Comparison of ENCODE assay signal across 22 cellular contexts in genomic region chr1:26124433-26125318, GRCh38. TPM values are rescaled to one million over a fixed set of nuclear protein-coding genes. Genes with fewer than 3 reads are reported as not detected.
DNase-seq lines count a peak whose midpoint lies in the region; ATAC-seq lines count a peak whose summit lies in the region.
"Had no signal": no experiment of that assay in that cellular context is flagged by ENCODE, and none has a peak within 500 bp of the region (broad histone marks: within the 10 kb centered on the region; RNA-seq: fewer than 3 reads in every experiment).

No MANE protein-coding gene starts in this region.

- intact Hi-C loops in CD4-positive, alpha-beta memory T cell (cut with micrococcal nuclease), result loop anchor here (10.0 kb wide), 1 partner anchor 880 kb away; the partner anchor contains the start of gene RSRP1

- CTCF ChIA-PET in CD4-positive, alpha-beta memory T cell (lab: Charles Lee; ENCODE audit: partially characterized antibody), result interaction anchor here (1.0 to 11.2 kb wide), 7 partner anchors 9 to 110 kb away, joined by 3 to 199 read pairs (median 7); partner anchors contain the start of genes CEP85, PDIK1L and ZNF593
- CTCF ChIA-PET in T-cell (lab: Charles Lee), result interaction anchor here (0.6 to 2.0 kb wide), 9 partner anchors 9 to 1650 kb away, joined by 3 to 19 read pairs (median 4); no protein-coding TSS in a partner anchor

- peak; percentile 8 for DNase-seq in NCI-H1105 treated with DMSO at 0.1 percent for 48 hours (lab: John Stamatoyannopoulos, UW)
- no peak for DNase-seq in NCI-H1105 (lab: John Stamatoyannopoulos, UW)
- no peak for DNase-seq in CD4-positive, alpha-beta memory T cell
- no peak for DNase-seq in T-cell
- no peak for DNase-seq in left lobe of liver (ENCODE audit: low spot score)
- no peak for DNase-seq in SK-N-DZ (ENCODE audit: low spot score)
- DNase-seq in NCI-H2081 treated with DMSO at 0.1 percent for 48 hours (lab: John Stamatoyannopoulos, UW), result no peak
- DNase-seq: activated effector memory CD4-positive, alpha-beta T cell treated with Interleukin-2 at 50 U/mL for 16 hours; CD8-positive, alpha-beta T cell; GM23248; KBM-7; naive B cell; NCI-H1436; NCI-H226; posterior cingulate gyrus; SHP77 treated with DMSO at 0.1 percent for 48 hours; stimulated activated naive CD4-positive, alpha-beta T cell had no signal

- H3K9me3 ChIP-seq in CD4-positive, alpha-beta memory T cell (ENCODE audit: control insufficient read depth in 1 of 2, low read length in 2 of 2), result no peaks in the 10 kb centered on the region

- H3K4me1 Mint-ChIP-seq in CD4-positive, alpha-beta memory T cell, result peaks cover 36 to 56% (median 44%) of the 10 kb centered on the region in 4 donors
- peaks cover 52 to 70% (median 69%) of the 10 kb centered on the region in 3 donors for H3K4me1 Mint-ChIP-seq in T-cell

- H3K36me3 Mint-ChIP-seq in CD4-positive, alpha-beta memory T cell, result peaks cover 0 to 25% of the 10 kb centered on the region in 2 donors
- peaks cover 14% of the 10 kb centered on the region for H3K36me3 Mint-ChIP-seq in T-cell
- H3K36me3 Mint-ChIP-seq: naive B cell had no signal

- no peaks in the 10 kb centered on the region for H3K27me3 ChIP-seq in CD4-positive, alpha-beta memory T cell (ENCODE audit: insufficient read depth, low read length)

- H3K27ac ChIP-seq in CD4-positive, alpha-beta memory T cell (ENCODE audit: low read depth, low read length), result peak overlapping the region; percentile 55
- H3K27ac ChIP-seq: GM23248 had no signal

- H3K4me3 Mint-ChIP-seq in CD4-positive, alpha-beta memory T cell, result peak overlapping the region in 4 of 8 donors; percentile 4 to 56 (median 40)
- no peak overlapping the region for H3K4me3 Mint-ChIP-seq in T-cell
- H3K4me3 Mint-ChIP-seq: CD8-positive, alpha-beta T cell; naive B cell had no signal

- no peaks in the 10 kb centered on the region for H3K27me3 Mint-ChIP-seq in CD4-positive, alpha-beta memory T cell
- no peaks in the 10 kb centered on the region for H3K27me3 Mint-ChIP-seq in T-cell
- H3K27me3 Mint-ChIP-seq: naive B cell had no signal

- H3K27ac Mint-ChIP-seq in CD4-positive, alpha-beta memory T cell, result peak overlapping the region; percentile 49 to 84 (median 78)
- H3K27ac Mint-ChIP-seq in T-cell, result peak overlapping the region; percentile 63 to 75

- ATAC-seq in T-cell (replicated peaks in 1 of 4), result no peak
- ATAC-seq in left lobe of liver, result peak; percentile 60
- no peak for ATAC-seq in HG03045 (IDR thresholded peaks at IDR 0.05; ENCODE audit: unreplicated experiment)
- ATAC-seq: CD8-positive, alpha-beta T cell had no signal

- no peaks in the 10 kb centered on the region for H3K9me3 Mint-ChIP-seq in CD4-positive, alpha-beta memory T cell
- H3K9me3 Mint-ChIP-seq in T-cell, result no peaks in the 10 kb centered on the region
- H3K9me3 Mint-ChIP-seq: CD8-positive, alpha-beta T cell; naive B cell had no signal

- no peak overlapping the region for H3K4me3 ChIP-seq in CD4-positive, alpha-beta memory T cell (ENCODE audit: low read length in 2 of 2)
- H3K4me3 ChIP-seq: GM23248 had no signal

- peaks cover 63% of the 10 kb centered on the region for H3K4me1 ChIP-seq in CD4-positive, alpha-beta memory T cell (ENCODE audit: insufficient read depth, low read length)

- H3K36me3 ChIP-seq in CD4-positive, alpha-beta memory T cell (ENCODE audit: insufficient read depth, low read length), result no peaks in the 10 kb centered on the region

- POLR2A ChIA-PET in CD4-positive, alpha-beta memory T cell (lab: Charles Lee; ENCODE audit: partially characterized antibody), result interaction anchor here (9.5 kb wide), 1 partner anchor 13 kb away, joined by 189 read pairs; the partner anchor contains the start of gene PDIK1L
- POLR2A ChIA-PET in T-cell (lab: Charles Lee), result interaction anchor here in 1 of 2 donors (0.5 to 0.7 kb wide), 2 partner anchors 16 to 1095 kb away, joined by 3 to 4 read pairs; no protein-coding TSS in a partner anchor

RNA-seq across cellular contexts. Expression of gene PDIK1L, which starts 13.1 kb away (rescaled TPM):
- total RNA-seq in CD4-positive, alpha-beta memory T cell, result 10 to 100 TPM; 20.1 to 25.0 TPM
- 1 to 10 TPM; 5.5 to 8.7 TPM for polyA plus RNA-seq in CD4-positive, alpha-beta memory T cell
- total RNA-seq in T-cell, result 10 to 100 TPM in 3 of 5 donors, 1 to 10 TPM in 2; 8.8 to 23.6 (median 19.1) TPM
- 6.3 TPM for total RNA-seq in left lobe of liver
- polyA plus RNA-seq in SK-N-DZ (2014; cell fraction: cytosol; rRNA removed), result 6.1 and 6.8 TPM in 2 replicates
- polyA plus RNA-seq in SK-N-DZ (2014; cell fraction: nucleus; rRNA removed), result 3.1 and 4.6 TPM in 2 replicates

RNA-seq across cellular contexts. Expression of gene FAM110D, which starts 34.2 kb away (rescaled TPM):
- total RNA-seq in CD4-positive, alpha-beta memory T cell, result not detected
- not detected for polyA plus RNA-seq in CD4-positive, alpha-beta memory T cell
- total RNA-seq in T-cell (under 1 TPM in 1 of 5 donors, not detected in 4; 0.09 TPM), left lobe of liver (0.28 TPM)
- 0.14 and 1.4 TPM in 2 replicates for polyA plus RNA-seq in SK-N-DZ (2014; cell fraction: cytosol; rRNA removed)
- 0.05 and 0.58 TPM in 2 replicates for polyA plus RNA-seq in SK-N-DZ (2014; cell fraction: nucleus; rRNA removed)
- total RNA-seq: CD8-positive, alpha-beta T cell; GM23248 had no signal
- polyA plus RNA-seq: GM23248 had no signal

RNA-seq across cellular contexts. Expression of gene C1orf232, which starts 44.1 kb away (rescaled TPM):
- not detected for total RNA-seq in CD4-positive, alpha-beta memory T cell
- not detected for polyA plus RNA-seq in CD4-positive, alpha-beta memory T cell
- total RNA-seq in T-cell (not detected), left lobe of liver (not detected)
- 0.44 and 1.2 TPM in 2 replicates for polyA plus RNA-seq in SK-N-DZ (2014; cell fraction: cytosol; rRNA removed)
- 3.0 TPM in 1 of 2 replicates, not detected in the other for polyA plus RNA-seq in SK-N-DZ (2014; cell fraction: nucleus; rRNA removed)
- total RNA-seq: CD8-positive, alpha-beta T cell; Daoy; frontal cortex; GM23248; lower leg skin; ureter had no signal
- polyA plus RNA-seq: GM23248 had no signal

RNA-seq across cellular contexts. Expression of gene ZNF593, which starts 45.0 kb away (rescaled TPM):
- 10 to 100 TPM; 10.7 to 12.4 TPM for total RNA-seq in CD4-positive, alpha-beta memory T cell
- polyA plus RNA-seq in CD4-positive, alpha-beta memory T cell, result 10 to 100 TPM; 21.6 to 32.9 TPM
- total RNA-seq in T-cell, result 10 to 100 TPM in 3 of 5 donors, 1 to 10 TPM in 2; 8.5 to 17.7 (median 17.1) TPM
- 23.7 TPM for total RNA-seq in left lobe of liver
- polyA plus RNA-seq in SK-N-DZ (2014; cell fraction: cytosol; rRNA removed), result 22.5 and 33.3 TPM in 2 replicates
- 11.2 and 29.0 TPM in 2 replicates for polyA plus RNA-seq in SK-N-DZ (2014; cell fraction: nucleus; rRNA removed)

RNA-seq across cellular contexts. Expression of gene ZNF593OS, which starts 47.0 kb away (rescaled TPM):
- total RNA-seq in CD4-positive, alpha-beta memory T cell, result not detected
- under 1 TPM; 0.53 to 0.78 TPM for polyA plus RNA-seq in CD4-positive, alpha-beta memory T cell
- total RNA-seq in T-cell (not detected), left lobe of liver (not detected)
- not detected in 2 replicates for polyA plus RNA-seq in SK-N-DZ (2014; cell fraction: cytosol; rRNA removed)
- polyA plus RNA-seq in SK-N-DZ (2014; cell fraction: nucleus; rRNA removed), result not detected in 2 replicates
- total RNA-seq: CD8-positive, alpha-beta T cell; Daoy; frontal cortex; GM23248; lower leg skin; ureter had no signal
